ENCODE assay signal across 8 cellular contexts in the genomic region with DNA sequence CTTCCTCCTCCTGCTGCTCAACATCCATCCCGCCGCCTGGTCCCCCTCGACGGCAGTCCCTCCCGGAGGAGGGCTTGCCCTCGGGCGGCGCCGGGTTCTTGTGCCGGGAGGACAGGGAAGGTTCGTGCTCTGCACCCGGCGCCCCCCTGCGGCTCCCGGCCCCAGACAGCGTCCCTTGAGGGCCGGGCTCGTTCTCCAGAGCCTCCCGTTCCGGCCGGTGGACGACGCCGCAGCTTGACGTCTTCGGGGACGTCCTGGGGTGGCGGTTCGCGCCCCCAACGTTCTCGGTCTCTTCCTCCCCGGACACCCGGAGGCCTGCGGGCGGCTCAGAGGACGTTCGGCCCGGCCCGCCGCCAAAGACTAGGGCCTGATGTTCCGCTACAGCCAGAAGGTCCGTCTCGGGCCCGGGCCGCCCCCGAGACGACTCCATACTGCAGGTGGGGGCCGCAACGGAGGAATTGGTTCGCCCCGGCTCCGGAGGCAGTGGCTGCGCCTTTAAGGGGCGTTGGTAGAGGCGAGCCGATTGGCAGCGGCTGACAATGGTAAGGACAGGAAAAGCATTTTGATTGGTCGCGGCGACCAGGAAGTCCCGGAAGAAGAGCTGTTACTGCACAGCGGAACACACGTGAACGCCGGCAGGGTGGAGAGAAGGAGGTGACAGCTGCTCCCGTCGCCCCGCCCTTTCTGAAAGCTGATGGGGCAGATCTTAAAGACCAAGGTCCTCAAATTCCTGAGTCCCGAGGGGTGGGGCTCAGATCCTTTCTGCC. TPM values are rescaled to one million over a fixed set of nuclear protein-coding genes. Genes with fewer than 3 reads are reported as not detected.
DNase-seq lines count a peak whose midpoint lies in the region; ATAC-seq and TF ChIP-seq lines count a peak whose summit lies in the region.

A gene (minus strand): TSS at position 470 of the 767 bp plus-strand sequence. CDS start 40 bp downstream, at position 430.

- H3K9me3 ChIP-seq in BLaER1 treated with 17β-estradiol and CSF1 and Interleukin-3, amounts not matched to agents 10 nM and 100 nM (replicated peaks in 1 of 11), result no peaks in the 10 kb centered on the region
- no peaks in the 10 kb centered on the region for H3K9me3 ChIP-seq in liver (ENCODE audit: control insufficient read depth in 4 of 4, low read length in 3 of 4)

- H3K27ac ChIP-seq in BLaER1 treated with 17β-estradiol and CSF1 and Interleukin-3, amounts not matched to agents 10 nM and 100 nM, result peak within 1 kb of the TSS; percentile 73 to 91 (median 84)
- H3K27ac ChIP-seq in liver (ENCODE audit: low read depth in 1 of 2, low read length in 2 of 2), result peak within 1 kb of the TSS; percentile 73 to 81

- peak within 1 kb of the TSS; percentile 71 to 88 (median 79) for H3K4me3 ChIP-seq in BLaER1 treated with 17β-estradiol and CSF1 and Interleukin-3, amounts not matched to agents 10 nM and 100 nM
- H3K4me3 ChIP-seq in liver (ENCODE audit: low read depth in 1 of 3, low read length in 3 of 3), result peak within 1 kb of the TSS; percentile 75 to 82 (median 78)

- DNase-seq in NCI-H748 (lab: John Stamatoyannopoulos, UW; ENCODE audit: unreplicated experiment) (peak; percentile 99), dermis blood vessel endothelial cell (peak; percentile 99)
- peak; percentile 91 for DNase-seq in activated CD4-positive, alpha-beta T cell treated with anti-CD3 and anti-CD28 coated beads, Interleukin-2, amount 50 U/mL, for 1 hour
- peak; percentile 97 for DNase-seq in stimulated activated CD4-positive, alpha-beta T cell treated with anti-CD3 and anti-CD28 coated beads, Interleukin-4, amount 100 ng/mL, for 24 hours

- peak within 1 kb of the TSS; percentile 78 to 93 (median 88) for H3K9ac ChIP-seq in BLaER1 treated with 17β-estradiol and CSF1 and Interleukin-3, amounts not matched to agents 10 nM and 100 nM
- peak within 1 kb of the TSS in 1 of 2 donors; percentile 47 for H3K9ac ChIP-seq in liver (ENCODE audit: low read depth in 1 of 2, low read length in 2 of 2)

- WGBS in liver, result under 1% methylated on average over 70 of the region's 70 CpGs

- H3K36me3 ChIP-seq in BLaER1 treated with 17β-estradiol and CSF1 and Interleukin-3, amounts not matched to agents 10 nM and 100 nM, result no peaks in the 10 kb centered on the region
- no peaks in the 10 kb centered on the region for H3K36me3 ChIP-seq in liver (ENCODE audit: control insufficient read depth in 4 of 4, insufficient read depth in 3 of 4, low read depth in 1 of 4, low read length in 3 of 4)

- peak within 1 kb of the TSS; percentile 85 to 100 (median 98) for H3K4me2 ChIP-seq in BLaER1 treated with 17β-estradiol and CSF1 and Interleukin-3, amounts not matched to agents 10 nM and 100 nM

- ATAC-seq in GM19328 (IDR thresholded peaks at IDR 0.05; ENCODE audit: unreplicated experiment) (peak; percentile 43), HG03521 (IDR thresholded peaks at IDR 0.05; ENCODE audit: unreplicated experiment) (peak; percentile 52)

- TF ChIP-seq RAD21 in liver (IDR thresholded peaks at IDR 0.05), result peak in 1 of 2 donors; percentile 25

- peaks cover 37 to 46% (median 43%) of the 10 kb centered on the region in 10 experiments for H3K4me1 ChIP-seq in BLaER1 treated with 17β-estradiol and CSF1 and Interleukin-3, amounts not matched to agents 10 nM and 100 nM
- H3K4me1 ChIP-seq in liver (ENCODE audit: control insufficient read depth in 4 of 4, insufficient read depth in 4 of 4, low read length in 3 of 4), result peaks cover 12 to 58% (median 31%) of the 10 kb centered on the region in 4 donors

- no peak for TF ChIP-seq CTCF in liver (IDR thresholded peaks at IDR 0.05; ENCODE audit: low read depth, low read length, missing input control)

- H4K20me1 ChIP-seq in BLaER1 treated with 17β-estradiol and CSF1 and Interleukin-3, amounts not matched to agents 10 nM and 100 nM, result peaks cover 15 to 36% (median 20%) of the 10 kb centered on the region in 11 experiments; a peak in 19 of 22 replicates

- H3K27me3 ChIP-seq in BLaER1 treated with 17β-estradiol and CSF1 and Interleukin-3, amounts not matched to agents 10 nM and 100 nM, result no peaks in the 10 kb centered on the region
- H3K27me3 ChIP-seq in liver (ENCODE audit: control insufficient read depth in 4 of 4, insufficient read depth in 4 of 4, low read length in 3 of 4), result no peaks in the 10 kb centered on the region

TF ChIP-seq in liver, 16 proteins besides CTCF, POLR2A, EP300 and RAD21:
- TF ChIP-seq JUND (IDR thresholded peaks at IDR 0.05) (peak; percentile 68 to 69), HNF4G (IDR thresholded peaks at IDR 0.05) (peak; percentile 25), TAF1 (conservative IDR thresholded peaks at IDR 0.05) (peak; percentile 29), YY1 (IDR thresholded peaks at IDR 0.05) (peak; percentile 93), EGR1 (IDR thresholded peaks at IDR 0.05; ENCODE audit: low read depth in 2 of 2) (peak; percentile 5 to 65), SP1 (IDR thresholded peaks at IDR 0.05) (peak; percentile 92), HNF4A (conservative IDR thresholded peaks at IDR 0.05) (peak; percentile 59 to 77), FOXA1 (IDR thresholded peaks at IDR 0.05) (no peak), FOXA2 (IDR thresholded peaks at IDR 0.05) (no peak), RXRA (IDR thresholded peaks at IDR 0.05) (peak in 1 of 2 donors; percentile 68), GABPA (IDR thresholded peaks at IDR 0.05 in 1 of 2, conservative IDR thresholded peaks at IDR 0.05 in 1 of 2) (peak; percentile 58 to 85), NR2F2 (IDR thresholded peaks at IDR 0.05) (peak; percentile 22)
- TF ChIP-seq, protein P1, sequence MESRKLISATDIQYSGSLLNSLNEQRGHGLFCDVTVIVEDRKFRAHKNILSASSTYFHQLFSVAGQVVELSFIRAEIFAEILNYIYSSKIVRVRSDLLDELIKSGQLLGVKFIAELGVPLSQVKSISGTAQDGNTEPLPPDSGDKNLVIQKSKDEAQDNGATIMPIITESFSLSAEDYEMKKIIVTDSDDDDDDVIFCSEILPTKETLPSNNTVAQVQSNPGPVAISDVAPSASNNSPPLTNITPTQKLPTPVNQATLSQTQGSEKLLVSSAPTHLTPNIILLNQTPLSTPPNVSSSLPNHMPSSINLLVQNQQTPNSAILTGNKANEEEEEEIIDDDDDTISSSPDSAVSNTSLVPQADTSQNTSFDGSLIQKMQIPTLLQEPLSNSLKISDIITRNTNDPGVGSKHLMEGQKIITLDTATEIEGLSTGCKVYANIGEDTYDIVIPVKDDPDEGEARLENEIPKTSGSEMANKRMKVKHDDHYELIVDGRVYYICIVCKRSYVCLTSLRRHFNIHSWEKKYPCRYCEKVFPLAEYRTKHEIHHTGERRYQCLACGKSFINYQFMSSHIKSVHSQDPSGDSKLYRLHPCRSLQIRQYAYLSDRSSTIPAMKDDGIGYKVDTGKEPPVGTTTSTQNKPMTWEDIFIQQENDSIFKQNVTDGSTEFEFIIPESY (IDR thresholded peaks at IDR 0.05), result no peak
- TF ChIP-seq, protein P2, sequence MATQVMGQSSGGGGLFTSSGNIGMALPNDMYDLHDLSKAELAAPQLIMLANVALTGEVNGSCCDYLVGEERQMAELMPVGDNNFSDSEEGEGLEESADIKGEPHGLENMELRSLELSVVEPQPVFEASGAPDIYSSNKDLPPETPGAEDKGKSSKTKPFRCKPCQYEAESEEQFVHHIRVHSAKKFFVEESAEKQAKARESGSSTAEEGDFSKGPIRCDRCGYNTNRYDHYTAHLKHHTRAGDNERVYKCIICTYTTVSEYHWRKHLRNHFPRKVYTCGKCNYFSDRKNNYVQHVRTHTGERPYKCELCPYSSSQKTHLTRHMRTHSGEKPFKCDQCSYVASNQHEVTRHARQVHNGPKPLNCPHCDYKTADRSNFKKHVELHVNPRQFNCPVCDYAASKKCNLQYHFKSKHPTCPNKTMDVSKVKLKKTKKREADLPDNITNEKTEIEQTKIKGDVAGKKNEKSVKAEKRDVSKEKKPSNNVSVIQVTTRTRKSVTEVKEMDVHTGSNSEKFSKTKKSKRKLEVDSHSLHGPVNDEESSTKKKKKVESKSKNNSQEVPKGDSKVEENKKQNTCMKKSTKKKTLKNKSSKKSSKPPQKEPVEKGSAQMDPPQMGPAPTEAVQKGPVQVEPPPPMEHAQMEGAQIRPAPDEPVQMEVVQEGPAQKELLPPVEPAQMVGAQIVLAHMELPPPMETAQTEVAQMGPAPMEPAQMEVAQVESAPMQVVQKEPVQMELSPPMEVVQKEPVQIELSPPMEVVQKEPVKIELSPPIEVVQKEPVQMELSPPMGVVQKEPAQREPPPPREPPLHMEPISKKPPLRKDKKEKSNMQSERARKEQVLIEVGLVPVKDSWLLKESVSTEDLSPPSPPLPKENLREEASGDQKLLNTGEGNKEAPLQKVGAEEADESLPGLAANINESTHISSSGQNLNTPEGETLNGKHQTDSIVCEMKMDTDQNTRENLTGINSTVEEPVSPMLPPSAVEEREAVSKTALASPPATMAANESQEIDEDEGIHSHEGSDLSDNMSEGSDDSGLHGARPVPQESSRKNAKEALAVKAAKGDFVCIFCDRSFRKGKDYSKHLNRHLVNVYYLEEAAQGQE (IDR thresholded peaks at IDR 0.05), result peak; percentile 58
- TF ChIP-seq, protein P3, sequence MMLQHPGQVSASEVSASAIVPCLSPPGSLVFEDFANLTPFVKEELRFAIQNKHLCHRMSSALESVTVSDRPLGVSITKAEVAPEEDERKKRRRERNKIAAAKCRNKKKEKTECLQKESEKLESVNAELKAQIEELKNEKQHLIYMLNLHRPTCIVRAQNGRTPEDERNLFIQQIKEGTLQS (IDR thresholded peaks at IDR 0.05), result peak; percentile 12
- TF ChIP-seq, protein P4, sequence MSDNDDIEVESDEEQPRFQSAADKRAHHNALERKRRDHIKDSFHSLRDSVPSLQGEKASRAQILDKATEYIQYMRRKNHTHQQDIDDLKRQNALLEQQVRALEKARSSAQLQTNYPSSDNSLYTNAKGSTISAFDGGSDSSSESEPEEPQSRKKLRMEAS (IDR thresholded peaks at IDR 0.05), result peak; percentile 90

RNA-seq across cellular contexts. Expression of the gene that starts here (rescaled TPM):
- 16.6 and 18.9 TPM in 2 replicates for total RNA-seq in dermis blood vessel endothelial cell
- total RNA-seq in liver, result 1 to 10 TPM; 5.1 to 6.8 TPM
- 1 to 10 TPM; 4.1 to 6.4 TPM for polyA plus RNA-seq in liver

Comparison
In these comparisons a context has a peak if more than half of its experiments do, and no peak if none do; other contexts are left out.
1. Peak in every context shown above with its lines: DNase-seq, ATAC-seq, H3K4me3 ChIP-seq and H3K27ac ChIP-seq.